17 cellular contexts compared by ENCODE assay signal in the genomic region with DNA sequence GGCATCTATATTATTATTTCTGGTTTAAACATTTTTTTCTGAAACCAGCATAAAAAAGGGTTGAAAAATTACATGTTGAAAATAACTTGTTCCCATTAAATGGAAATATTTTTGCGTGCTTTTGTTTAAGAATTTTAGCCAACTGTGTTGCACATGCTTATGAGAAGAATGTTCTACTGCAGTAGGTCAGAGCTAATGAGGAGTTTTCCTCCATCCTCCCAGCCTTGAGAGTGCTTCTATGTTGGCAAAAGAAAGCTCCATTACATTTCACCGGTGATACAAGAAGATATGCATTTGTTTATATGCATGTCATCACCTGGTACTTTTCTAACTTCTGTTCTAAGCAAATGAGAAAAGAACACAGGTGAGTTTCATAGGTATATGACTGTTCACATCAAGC. TPM values are rescaled to one million over a fixed set of nuclear protein-coding genes. Genes with fewer than 3 reads are reported as not detected.
DNase-seq lines count a peak whose midpoint lies in the region; ATAC-seq, FAIRE-seq and TF ChIP-seq lines count a peak whose summit lies in the region.
"Had no signal": no experiment of that assay in that cellular context is flagged by ENCODE, and none has a peak within 500 bp of the region (broad histone marks: within the 10 kb centered on the region; RNA-seq: fewer than 3 reads in every experiment).

No MANE protein-coding gene starts in this region.

- no peak overlapping the region for H2AFZ ChIP-seq in GM12878 (ENCODE audit: control insufficient read depth, low read depth, low read length)

- intact Hi-C loops in GM12878 (cut with micrococcal nuclease; ENCODE audit: unreplicated experiment) (loop anchor here (5.0 kb wide), 2 partner anchors 78 to 307 kb away; no protein-coding TSS in a partner anchor), CD14-positive monocyte (cut with micrococcal nuclease) (no loop called here)

- H3K27me3 ChIP-seq in GM12878 (replicated peaks in 1 of 2; ENCODE audit: control insufficient read depth in 2 of 2, insufficient read depth in 2 of 2, low read length in 1 of 2), result no peaks in the 10 kb centered on the region

- H3K4me1 Mint-ChIP-seq in CD14-positive monocyte, result no peaks in the 10 kb centered on the region
- H3K4me1 Mint-ChIP-seq: CD4-positive, alpha-beta memory T cell had no signal

- RAD21 ChIA-PET in GM12878 (lab: Charles Lee; ENCODE audit: unreplicated experiment), result interaction anchor here (1.0 to 1.9 kb wide), 7 partner anchors 9 to 84 kb away, joined by 3 to 12 read pairs (median 3); partner anchors contain the start of genes CTSO and TDO2

- no peak overlapping the region for H3K4me3 Mint-ChIP-seq in CD14-positive monocyte
- H3K4me3 Mint-ChIP-seq: CD4-positive, alpha-beta memory T cell had no signal

- TF ChIP-seq RAD21 in GM12878 (IDR thresholded peaks at IDR 0.05; ENCODE audit: insufficient read depth, low read depth, low read length), result no peak

- CTCF ChIA-PET in GM12878 (lab: Yijun Ruan, JAX), result interaction anchor here (0.7 to 1.6 kb wide), 4 partner anchors 31 to 447 kb away, joined by 3 to 5 read pairs (median 4); no protein-coding TSS in a partner anchor

- TF ChIP-seq POLR2A in GM12878 (IDR thresholded peaks at IDR 0.05; ENCODE audit: low read depth, low read length), result no peak

- H3K27ac ChIP-seq in GM12878 (ENCODE audit: control insufficient read depth, insufficient read depth), result no peak overlapping the region
- H3K27ac ChIP-seq: C4-2B, KMS-11 had no signal

- H3K9me3 ChIP-seq in GM12878 (replicated peaks; ENCODE audit: control insufficient read depth, insufficient read depth, low read length), result no peaks in the 10 kb centered on the region

- POLR2A ChIA-PET in GM12878 (lab: Charles Lee), result interaction anchor here (0.7 to 2.1 kb wide), 6 partner anchors 9 to 62 kb away, joined by 3 to 7 read pairs (median 3); no protein-coding TSS in a partner anchor

- peak; percentile 11; the same call in 1 of the 3 replicates for ATAC-seq in GM12878
- ATAC-seq in GM21390 (IDR thresholded peaks at IDR 0.05; ENCODE audit: unreplicated experiment), result no peak
- ATAC-seq: HCT116 had no signal

- H3K4me2 ChIP-seq in GM12878 (ENCODE audit: control insufficient read depth, insufficient read depth), result no peak overlapping the region
- H3K4me2 ChIP-seq: KMS-11 had no signal

- DNase-seq in AG10803 (ENCODE audit: low read depth) (peak; percentile 53), GM19239 (ENCODE audit: insufficient read length, low spot score) (no peak), GM12878 (ENCODE audit: low read depth, low spot score) (no peak), fibroblast of gingiva (ENCODE audit: low read depth) (peak; percentile 5), NCI-H2171 (lab: John Stamatoyannopoulos, UW) (no peak), CD14-positive monocyte (ENCODE audit: low spot score) (no peak), HT-29 (ENCODE audit: low spot score) (no peak)
- DNase-seq: CD4-positive, alpha-beta memory T cell; DMS79 treated with DMSO at 0.1 percent for 48 hours; GOT3; H7 had no signal

- H3K9ac ChIP-seq in GM12878 (ENCODE audit: control insufficient read depth, insufficient read depth, low read length), result no peak overlapping the region
- H3K9ac ChIP-seq: KMS-11 had no signal

- H3K4me3 ChIP-seq in AG10803 (ENCODE audit: low read length) (no peak overlapping the region), GM12878 (no peak overlapping the region)

- no peak for TF ChIP-seq CTCF in AG10803 (conservative IDR thresholded peaks at IDR 0.05; ENCODE audit: low read length)
- TF ChIP-seq CTCF in GM12878 (IDR thresholded peaks at IDR 0.05 in 2 of 3, conservative IDR thresholded peaks at IDR 0.05 in 1 of 3; ENCODE audit: control insufficient read depth in 2 of 3, extremely low read depth in 1 of 3, insufficient read depth in 1 of 3, low read depth in 3 of 3, low read length in 3 of 3), result no peak
- TF ChIP-seq CTCF in CD14-positive monocyte (IDR thresholded peaks at IDR 0.05), result no peak

- SMC1A ChIA-PET in GM12878 (lab: Charles Lee; ENCODE audit: uncharacterized antibody, unreplicated experiment), result interaction anchor here (0.8 to 2.9 kb wide), 13 partner anchors 8 to 260 kb away, joined by 3 to 13 read pairs (median 4); partner anchors contain the start of gene TDO2

- no peak overlapping the region for H3K27ac Mint-ChIP-seq in CD14-positive monocyte
- H3K27ac Mint-ChIP-seq: CD4-positive, alpha-beta memory T cell had no signal

- peaks cover 0 to 9% (median 5%) of the 10 kb centered on the region in 7 donors for H3K9me3 Mint-ChIP-seq in CD14-positive monocyte

- in situ Hi-C loops in GM12878 (cut with MboI), result no loop called here

- no TSS peak for BruUV-seq in GM12878 (replicated peaks; lab: Mats Ljungman, UMichigan)

- no peak for TF ChIP-seq EP300 in GM12878 (IDR thresholded peaks at IDR 0.05; ENCODE audit: borderline replicate concordance in 1 of 2, control insufficient read depth in 1 of 2, low read depth in 2 of 2, low read length in 2 of 2)

- H3K27me3 Mint-ChIP-seq in CD14-positive monocyte (ENCODE audit: low read depth in 3 of 3), result no peaks in the 10 kb centered on the region

- no peaks in the 10 kb centered on the region for H3K36me3 ChIP-seq in GM12878 (ENCODE audit: control insufficient read depth in 2 of 2, insufficient read depth in 2 of 2, low read length in 1 of 2)

- no peaks in the 10 kb centered on the region for H4K20me1 ChIP-seq in GM12878 (ENCODE audit: control insufficient read depth, insufficient read depth)

- no peaks in the 10 kb centered on the region for H3K36me3 Mint-ChIP-seq in CD14-positive monocyte
- H3K36me3 Mint-ChIP-seq: CD4-positive, alpha-beta memory T cell had no signal

- H3K4me1 ChIP-seq in GM12878 (ENCODE audit: control insufficient read depth, insufficient read depth, low read length), result no peaks in the 10 kb centered on the region

- H3K79me2 ChIP-seq in GM12878 (ENCODE audit: control insufficient read depth, insufficient read depth, low read length), result no peaks in the 10 kb centered on the region

- FAIRE-seq in GM19239 (lab: Jason Lieb, UNC) (peak; percentile 8), GM12878 (lab: Jason Lieb, UNC) (no peak)

- WGBS in GM12878 (ENCODE audit: insufficient coverage, insufficient replicate concordance, low lambda C conversion rate, missing lambda C conversion rate), result 19% methylated on average over 2 of the region's 2 CpGs

TF ChIP-seq in GM12878, 131 proteins besides CTCF, POLR2A, EP300 and RAD21 (continues in another document):
- TF ChIP-seq BHLHE40 (IDR thresholded peaks at IDR 0.05; ENCODE audit: borderline replicate concordance in 1 of 2, low read depth in 2 of 2, low read length in 1 of 2), result no peak
- TF ChIP-seq RELA (IDR thresholded peaks at IDR 0.05; ENCODE audit: borderline replicate concordance, partially characterized antibody), result no peak

RNA-seq across cellular contexts. Expression of gene TDO2, which starts 13.6 kb away (rescaled TPM):
- total RNA-seq in GM12878 (2013; cell fraction: nucleolus; rRNA removed), result not detected in 2 replicates
- total RNA-seq in GM12878 (2014; rRNA removed) (0.22 and 0.23 TPM in 2 replicates), GM12878 (2014; rRNA removed; fragmentation: Illumina TruSeq; extraction: Trizol) (0.09 and 0.18 TPM in 2 replicates), GM12878 (2021) (0.46 and 0.90 TPM in 2 replicates)
- polyA plus RNA-seq in GM12878 (2011; ENCODE audit: low read depth), result not detected
- polyA plus RNA-seq in GM12878 (2011; rRNA removed) (1.5 and 2.2 TPM in 2 replicates), GM12878 (2014; fragmentation: Illumina TruSeq; extraction: Trizol) (0.12 TPM in 1 of 2 replicates, not detected in the other), GM12878 (2014; fragmentation: Nextera tagmentation; extraction: Ambion mirVana) (under 1 TPM; 0.13 to 0.31 TPM), GM12878 (2014; rRNA removed) (0.17 TPM in 1 of 2 replicates, not detected in the other), GM12878 (2016; fragmentation: Nextera tagmentation; extraction: Ambion mirVana) (under 1 TPM in 1 of 2 experiments, not detected in 1; 0.24 TPM), CD14-positive monocyte (not detected)
- polyA plus RNA-seq in GM12878 (2011; cell fraction: cytosol; rRNA removed), result 0.35 and 0.45 TPM in 2 replicates
- 0.75 and 0.76 TPM in 2 replicates for polyA plus RNA-seq in GM12878 (2011; cell fraction: nucleus; rRNA removed)
- polyA plus RNA-seq in GM12878 (2012), result 0.12 TPM in 1 of 2 replicates, not detected in the other
- polyA minus RNA-seq in GM12878 (2011; rRNA and poly(A)+ RNA removed), result 0.95 and 1.2 TPM in 2 replicates
- not detected in 2 replicates for polyA minus RNA-seq in GM12878 (2011; cell fraction: cytosol; rRNA and poly(A)+ RNA removed)
- polyA minus RNA-seq in GM12878 (2011; cell fraction: nucleus; rRNA and poly(A)+ RNA removed), result 0.57 and 0.85 TPM in 2 replicates
- 0.13 and 0.64 TPM in 2 replicates for total RNA-seq in HT-29 (2014; rRNA removed; shearing (Covaris generic))
- total RNA-seq: CD4-positive, alpha-beta memory T cell; H7 had no signal
- polyA plus RNA-seq: BJ; CD4-positive, alpha-beta memory T cell had no signal

RNA-seq across cellular contexts. Expression of gene ASIC5, which starts 23.9 kb away (rescaled TPM):
- total RNA-seq in GM12878 (2013; cell fraction: nucleolus; rRNA removed), result not detected in 2 replicates
- total RNA-seq in GM12878 (2014; rRNA removed) (not detected in 2 replicates), GM12878 (2014; rRNA removed; fragmentation: Illumina TruSeq; extraction: Trizol) (not detected in 2 replicates), GM12878 (2021) (not detected in 2 replicates)
- not detected for polyA plus RNA-seq in GM12878 (2011; ENCODE audit: low read depth)
- polyA plus RNA-seq in GM12878 (2011; rRNA removed) (not detected in 2 replicates), GM12878 (2014; fragmentation: Illumina TruSeq; extraction: Trizol) (not detected in 2 replicates), GM12878 (2014; fragmentation: Nextera tagmentation; extraction: Ambion mirVana) (not detected), GM12878 (2014; rRNA removed) (not detected in 2 replicates), GM12878 (2016; fragmentation: Nextera tagmentation; extraction: Ambion mirVana) (not detected), CD14-positive monocyte (not detected)
- not detected in 2 replicates for polyA plus RNA-seq in GM12878 (2011; cell fraction: cytosol; rRNA removed)
- not detected in 2 replicates for polyA plus RNA-seq in GM12878 (2011; cell fraction: nucleus; rRNA removed)
- polyA plus RNA-seq in GM12878 (2012), result not detected in 2 replicates
- not detected in 2 replicates for polyA minus RNA-seq in GM12878 (2011; rRNA and poly(A)+ RNA removed)
- polyA minus RNA-seq in GM12878 (2011; cell fraction: cytosol; rRNA and poly(A)+ RNA removed), result not detected in 2 replicates
- polyA minus RNA-seq in GM12878 (2011; cell fraction: nucleus; rRNA and poly(A)+ RNA removed), result not detected in 2 replicates
- total RNA-seq in HT-29 (2014; rRNA removed; shearing (Covaris generic)), result not detected in 2 replicates
- total RNA-seq: A172; CD4-positive, alpha-beta memory T cell; H7 had no signal
- polyA plus RNA-seq: BJ; CD4-positive, alpha-beta memory T cell had no signal

Comparison
In these comparisons a context has a peak if more than half of its experiments do, and no peak if none do; other contexts are left out.
1. DNase-seq: peak in AG10803 (single experiment) and fibroblast of gingiva (single experiment); none in GM19239 (single experiment), GM12878 (single experiment), NCI-H2171 (single experiment), CD14-positive monocyte (single experiment) and HT-29 (single experiment).